Comparison of ENCODE assay signal across 19 cellular contexts in the genomic region with DNA sequence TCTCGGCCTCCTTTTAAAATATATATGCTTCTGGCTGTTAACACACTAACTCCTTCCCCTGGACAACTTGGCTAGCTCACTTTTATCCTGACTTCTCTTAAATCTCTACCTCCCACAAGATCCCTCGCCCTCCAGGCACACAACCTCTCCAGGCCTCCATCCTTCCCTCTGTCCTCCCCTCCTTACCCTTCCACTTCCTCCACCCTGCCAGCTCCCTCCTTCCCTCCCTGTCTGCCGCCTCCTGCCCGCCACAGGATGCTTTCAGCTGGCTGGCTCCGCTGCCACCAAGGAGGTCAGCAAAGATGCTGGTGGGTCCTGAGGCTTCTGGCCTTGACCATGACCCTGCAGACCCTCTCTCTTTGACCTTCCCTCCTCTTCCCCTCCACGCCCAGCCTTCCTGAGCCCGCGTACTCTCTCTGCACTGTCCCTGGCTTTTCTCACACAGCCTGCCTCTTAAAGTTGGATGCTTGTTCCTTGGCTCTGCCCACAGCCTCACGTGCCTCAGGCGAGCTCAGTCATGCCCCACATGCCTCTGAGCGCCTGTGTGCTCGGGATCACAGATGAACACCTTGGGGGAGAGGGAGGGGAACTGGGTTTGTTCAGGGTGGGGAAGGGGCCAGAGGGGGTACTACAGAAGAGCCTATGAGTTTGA. TPM values are rescaled to one million over a fixed set of nuclear protein-coding genes. Genes with fewer than 3 reads are reported as not detected.
DNase-seq lines count a peak whose midpoint lies in the region; ATAC-seq and TF ChIP-seq lines count a peak whose summit lies in the region.
"Had no signal": no experiment of that assay in that cellular context is flagged by ENCODE, and none has a peak within 500 bp of the region (broad histone marks: within the 10 kb centered on the region; RNA-seq: fewer than 3 reads in every experiment).

No MANE protein-coding gene starts in this region.

- no peak overlapping the region for H3K4me2 ChIP-seq in Karpas-422 (ENCODE audit: low read depth, low read length, poor library complexity, severe bottlenecking)
- H3K4me2 ChIP-seq: KMS-11 had no signal

- H3K27me3 ChIP-seq in left ventricle myocardium inferior (ENCODE audit: low read depth) (peaks cover 58% of the 10 kb centered on the region), rectal smooth muscle tissue (ENCODE audit: control insufficient read depth, insufficient read depth, low read length) (peaks cover 3% of the 10 kb centered on the region), Karpas-422 (ENCODE audit: low read length) (no peaks in the 10 kb centered on the region)
- H3K27me3 ChIP-seq: adrenal gland had no signal

- no peak overlapping the region for H2AFZ ChIP-seq in Karpas-422 (ENCODE audit: low read length)

- H3K4me1 Mint-ChIP-seq in dendritic cell treated with granulocyte-macrophage colony-stimulating factor and Interleukin-4, amounts not matched to agents 40 ng/mL and 50 ng/mL, for 4 days (ENCODE audit: low read depth) = peaks cover 81% of the 10 kb centered on the region
- H3K4me1 Mint-ChIP-seq: stimulated activated effector memory CD8-positive, alpha-beta T cell treated with anti-CD3 and anti-CD28 coated beads, Interleukin-12 subunit alpha, Interleukin-12 subunit beta, amount 100 ng/mL, for 72 hours had no signal

- DNase-seq in Right ventricle myocardium superior = no peak
- DNase-seq in left ventricle myocardium inferior = no peak
- peak; percentile 20 for DNase-seq in NCI-H1694 (lab: John Stamatoyannopoulos, UW)
- DNase-seq in HT-29 (ENCODE audit: low spot score) = no peak
- DNase-seq in Karpas-422 = no peak
- DNase-seq: adrenal gland, dermis blood vessel endothelial cell, EL, left colon, mucosa of descending colon, retina had no signal

- H3K9me2 ChIP-seq in Karpas-422 (replicated peaks; ENCODE audit: insufficient read depth, low read length) = no peaks in the 10 kb centered on the region

- H3K9ac ChIP-seq in rectal smooth muscle tissue (ENCODE audit: low read length) = no peak overlapping the region
- H3K9ac ChIP-seq in Karpas-422 (ENCODE audit: low read length) = no peak overlapping the region
- H3K9ac ChIP-seq: KMS-11 had no signal

- no peaks in the 10 kb centered on the region for H3K79me2 ChIP-seq in Karpas-422 (ENCODE audit: low read length)

- no peaks in the 10 kb centered on the region for H3K9me3 ChIP-seq in left ventricle myocardium inferior (replicated peaks)
- no peaks in the 10 kb centered on the region for H3K9me3 ChIP-seq in Karpas-422 (ENCODE audit: low read length)
- H3K9me3 ChIP-seq: adrenal gland, gastroesophageal sphincter, mucosa of descending colon had no signal

- no peak overlapping the region for H3K4me3 ChIP-seq in left ventricle myocardium inferior
- no peak overlapping the region for H3K4me3 ChIP-seq in rectal smooth muscle tissue (ENCODE audit: low read length)
- H3K4me3 ChIP-seq in Karpas-422 (ENCODE audit: low read length) = no peak overlapping the region
- H3K4me3 ChIP-seq: adrenal gland, gastroesophageal sphincter, mucosa of descending colon had no signal

- H3K4me3 Mint-ChIP-seq in dendritic cell treated with granulocyte-macrophage colony-stimulating factor and Interleukin-4, amounts not matched to agents 40 ng/mL and 50 ng/mL, for 4 days = no peak overlapping the region
- H3K4me3 Mint-ChIP-seq: stimulated activated effector memory CD8-positive, alpha-beta T cell treated with anti-CD3 and anti-CD28 coated beads, Interleukin-12 subunit alpha, Interleukin-12 subunit beta, amount 100 ng/mL, for 72 hours had no signal

- no peaks in the 10 kb centered on the region for H4K20me1 ChIP-seq in Karpas-422 (ENCODE audit: insufficient read depth, low read depth, low read length)

- H3K27ac ChIP-seq in left ventricle myocardium inferior (replicated peaks) (no peak overlapping the region), rectal smooth muscle tissue (ENCODE audit: low read depth, low read length) (peak overlapping the region; percentile 61), Karpas-422 (ENCODE audit: low read length) (no peak overlapping the region)
- H3K27ac ChIP-seq: adrenal gland, gastroesophageal sphincter, KMS-11 had no signal

- no peaks in the 10 kb centered on the region for H3K36me3 ChIP-seq in left ventricle myocardium inferior
- H3K36me3 ChIP-seq in rectal smooth muscle tissue (ENCODE audit: control insufficient read depth, insufficient read depth, low read length) = no peaks in the 10 kb centered on the region
- H3K36me3 ChIP-seq in Karpas-422 (ENCODE audit: insufficient read depth, low read length) = no peaks in the 10 kb centered on the region
- H3K36me3 ChIP-seq: adrenal gland, gastroesophageal sphincter had no signal

- peak overlapping the region; percentile 5 for H3K27ac Mint-ChIP-seq in dendritic cell treated with granulocyte-macrophage colony-stimulating factor and Interleukin-4, amounts not matched to agents 40 ng/mL and 50 ng/mL, for 4 days
- H3K27ac Mint-ChIP-seq: activated T-helper 2 cell treated with anti-CD3 and anti-CD28 coated beads, Interferon-gamma antibody, Interleukin-2, Interleukin-4, amounts not matched to agents 10 μg/mL and 5 μg/mL and 100 μg/mL, durations not matched to agents 14 hours and 24 hours and 36 hours; stimulated activated effector memory CD8-positive, alpha-beta T cell treated with anti-CD3 and anti-CD28 coated beads, Interleukin-12 subunit alpha, Interleukin-12 subunit beta, amount 100 ng/mL, for 72 hours had no signal

- intact Hi-C loops in Right ventricle myocardium superior (cut with DNase I) = no loop called here
- intact Hi-C loops in left ventricle myocardium inferior (cut with micrococcal nuclease) = no loop called here
- intact Hi-C loops in dendritic cell treated with granulocyte-macrophage colony-stimulating factor and Interleukin-4, amounts not matched to agents 40 ng/mL and 50 ng/mL, for 4 days (cut with micrococcal nuclease) = no loop called here

- H3K36me3 Mint-ChIP-seq in dendritic cell treated with granulocyte-macrophage colony-stimulating factor and Interleukin-4, amounts not matched to agents 40 ng/mL and 50 ng/mL, for 4 days (ENCODE audit: low read depth) = peaks cover 85% of the 10 kb centered on the region
- H3K36me3 Mint-ChIP-seq: stimulated activated effector memory CD8-positive, alpha-beta T cell treated with anti-CD3 and anti-CD28 coated beads, Interleukin-12 subunit alpha, Interleukin-12 subunit beta, amount 100 ng/mL, for 72 hours had no signal

- TF ChIP-seq CTCF in left ventricle myocardium inferior (IDR thresholded peaks at IDR 0.05; ENCODE audit: borderline replicate concordance) = no peak

- no peaks in the 10 kb centered on the region for H3K27me3 Mint-ChIP-seq in dendritic cell treated with granulocyte-macrophage colony-stimulating factor and Interleukin-4, amounts not matched to agents 40 ng/mL and 50 ng/mL, for 4 days

- no peaks in the 10 kb centered on the region for H3K9me3 Mint-ChIP-seq in dendritic cell treated with granulocyte-macrophage colony-stimulating factor and Interleukin-4, amounts not matched to agents 40 ng/mL and 50 ng/mL, for 4 days
- H3K9me3 Mint-ChIP-seq: activated T-helper 2 cell treated with anti-CD3 and anti-CD28 coated beads, Interferon-gamma antibody, Interleukin-2, Interleukin-4, amounts not matched to agents 10 μg/mL and 5 μg/mL and 100 μg/mL, durations not matched to agents 14 hours and 24 hours and 36 hours; stimulated activated effector memory CD8-positive, alpha-beta T cell treated with anti-CD3 and anti-CD28 coated beads, Interleukin-12 subunit alpha, Interleukin-12 subunit beta, amount 100 ng/mL, for 72 hours had no signal

- ATAC-seq in Right ventricle myocardium superior (ENCODE audit: poor library complexity) (peak; percentile 86), HG02678 (IDR thresholded peaks at IDR 0.05; ENCODE audit: unreplicated experiment) (no peak)
- ATAC-seq: gastroesophageal sphincter; left colon; mucosa of descending colon; stimulated activated effector memory CD8-positive, alpha-beta T cell treated with anti-CD3 and anti-CD28 coated beads, Interleukin-12 subunit alpha, Interleukin-12 subunit beta, amount 100 ng/mL, for 72 hours had no signal

- H3K4me1 ChIP-seq in left ventricle myocardium inferior (peaks cover 7% of the 10 kb centered on the region), rectal smooth muscle tissue (ENCODE audit: control insufficient read depth, insufficient read depth, low read length) (peaks cover 7% of the 10 kb centered on the region), Karpas-422 (ENCODE audit: low read length) (no peaks in the 10 kb centered on the region)
- H3K4me1 ChIP-seq: adrenal gland, gastroesophageal sphincter had no signal

RNA-seq across cellular contexts. Expression of gene NFAM1, which starts 6.7 kb away (rescaled TPM):
- total RNA-seq in Right ventricle myocardium superior (1.9 TPM), left ventricle myocardium inferior (1.2 TPM)
- total RNA-seq in HT-29 (2014; rRNA removed; shearing (Covaris generic)) = not detected in 2 replicates
- total RNA-seq in Karpas-422 (2014; rRNA removed; shearing (Covaris generic); ENCODE audit: low replicate concordance) = not detected in 2 replicates
- total RNA-seq: dermis blood vessel endothelial cell, RPMI7951 had no signal
